In the genomic region with DNA sequence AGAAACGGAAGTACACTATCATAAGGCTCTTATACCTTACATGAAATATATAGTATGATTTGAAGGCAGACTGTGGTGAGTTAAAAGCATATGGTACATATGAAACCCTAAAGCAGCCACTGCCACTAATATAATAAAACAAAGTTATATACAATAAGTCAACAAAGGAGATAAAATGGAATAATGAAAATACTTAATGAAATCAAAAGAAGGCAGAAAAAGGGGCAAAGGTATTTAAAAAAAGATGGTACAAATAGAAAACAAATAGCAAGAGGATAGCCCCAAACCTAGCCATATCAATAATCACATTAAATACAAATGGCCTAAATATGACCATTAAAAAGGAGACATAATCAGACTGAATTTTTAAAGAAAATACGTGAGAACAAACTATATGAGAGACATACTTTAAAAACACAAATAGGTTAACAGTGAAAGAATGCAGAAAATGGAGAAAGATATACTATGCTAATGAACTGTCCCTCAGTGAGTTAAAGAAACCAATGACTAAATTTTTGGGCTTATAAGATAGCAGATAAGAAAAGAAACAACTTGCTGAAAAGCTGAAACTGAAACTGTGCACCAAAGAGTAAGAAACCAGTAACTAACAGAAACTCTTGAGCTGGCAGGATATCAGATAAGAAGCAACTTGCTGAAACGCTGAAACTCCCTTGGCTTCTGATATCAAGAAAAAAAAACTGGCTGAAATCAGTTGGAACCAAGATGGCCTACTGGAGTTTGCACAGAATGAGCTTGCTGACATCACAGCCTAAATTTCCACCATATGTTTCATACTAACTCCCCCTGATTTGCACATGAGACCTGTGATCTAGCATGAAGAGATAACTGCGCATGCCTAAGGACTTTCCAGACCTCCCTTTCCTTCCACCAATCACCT, we compare ENCODE assay signal across 10 cellular contexts. TPM values are rescaled to one million over a fixed set of nuclear protein-coding genes. Genes with fewer than 3 reads are reported as not detected.
DNase-seq lines count a peak whose midpoint lies in the region; ATAC-seq, FAIRE-seq and TF ChIP-seq lines count a peak whose summit lies in the region.
"Had no signal": no experiment of that assay in that cellular context is flagged by ENCODE, and none has a peak within 500 bp of the region (broad histone marks: within the 10 kb centered on the region; RNA-seq: fewer than 3 reads in every experiment).

No MANE protein-coding gene starts in this region.

- no peak for TF ChIP-seq RAD21 in A549 (conservative IDR thresholded peaks at IDR 0.05 in 1 of 2, IDR thresholded peaks at IDR 0.05 in 1 of 2)

- H3K36me3 ChIP-seq in astrocyte (ENCODE audit: insufficient read depth, low read length), result no peaks in the 10 kb centered on the region
- H3K36me3 ChIP-seq: right atrium auricular region had no signal

- H3K9me3 Mint-ChIP-seq in astrocyte (ENCODE audit: unreplicated experiment), result peaks cover 3% of the 10 kb centered on the region

- H3K27ac Mint-ChIP-seq in astrocyte (ENCODE audit: unreplicated experiment), result no peak overlapping the region

- H3K4me2 ChIP-seq in A549 (no peak overlapping the region), astrocyte (ENCODE audit: low read length) (no peak overlapping the region)

- POLR2A ChIA-PET in A549 (lab: Yijun Ruan, JAX), result no interaction called here

- no peak overlapping the region for H2AFZ ChIP-seq in astrocyte (ENCODE audit: low read depth, low read length)

- no peak overlapping the region for H3K9ac ChIP-seq in astrocyte (ENCODE audit: low read length)

- no peak for DNase-seq in A549 (ENCODE audit: low read depth in 1 of 2, low spot score in 1 of 2)
- no peak for DNase-seq in astrocyte (ENCODE audit: low read depth)
- no peak for DNase-seq in cerebellar nuclear complex (lab: John Stamatoyannopoulos, UW)
- DNase-seq in T1000 (lab: John Stamatoyannopoulos, UW), result no peak
- no peak for DNase-seq in NOMO-1 treated with dmso at 0.1 percent for 144 hours (lab: John Stamatoyannopoulos, UW; ENCODE audit: unreplicated experiment)
- no peak for DNase-seq in frontal cortex (ENCODE audit: low spot score in 2 of 2)

- no peak overlapping the region for H3K4me3 Mint-ChIP-seq in astrocyte (ENCODE audit: unreplicated experiment)

- FAIRE-seq in A549 (lab: Jason Lieb, UNC), result peak; percentile 7
- FAIRE-seq in astrocyte (lab: Jason Lieb, UNC), result peak; percentile 50
- no peak for FAIRE-seq in frontal cortex (lab: Jason Lieb, UNC)

- H3K79me2 ChIP-seq in astrocyte (ENCODE audit: insufficient read depth, low read length), result no peaks in the 10 kb centered on the region

- no peaks in the 10 kb centered on the region for H3K4me1 Mint-ChIP-seq in astrocyte (ENCODE audit: low read depth, unreplicated experiment)

- H3K4me3 ChIP-seq in A549 (no peak overlapping the region), astrocyte (ENCODE audit: insufficient read depth, low read depth, low read length) (no peak overlapping the region)
- H3K4me3 ChIP-seq: right atrium auricular region had no signal

- WGBS in A549 (ENCODE audit: missing lambda C conversion rate), result 59% methylated on average over 4 of the region's 4 CpGs

- H3K27ac ChIP-seq in A549 (no peak overlapping the region), astrocyte (ENCODE audit: low read depth, low read length) (no peak overlapping the region)
- H3K27ac ChIP-seq: right atrium auricular region had no signal

- peaks cover 4% of the 10 kb centered on the region for H3K27me3 Mint-ChIP-seq in astrocyte (ENCODE audit: low read depth, unreplicated experiment)

- CTCF ChIA-PET in A549 (lab: Yijun Ruan, JAX), result interaction anchor here (0.6 to 1.5 kb wide), 5 partner anchors 7 to 166 kb away, joined by 3 read pairs; no protein-coding TSS in a partner anchor

- H3K27me3 ChIP-seq in astrocyte (ENCODE audit: insufficient read depth, low read length), result peaks cover 3% of the 10 kb centered on the region
- H3K27me3 ChIP-seq: right atrium auricular region had no signal

- H4K20me1 ChIP-seq in astrocyte (ENCODE audit: insufficient read depth, low read length), result no peaks in the 10 kb centered on the region

- ATAC-seq in A549 (no peak), GM18909 (IDR thresholded peaks at IDR 0.05; ENCODE audit: poor library complexity, unreplicated experiment) (peak; percentile 76), HG03354 (IDR thresholded peaks at IDR 0.05; ENCODE audit: poor library complexity, severe bottlenecking, unreplicated experiment) (peak; percentile 72)

- TF ChIP-seq CTCF in A549 (IDR thresholded peaks at IDR 0.05) (no peak), astrocyte (IDR thresholded peaks at IDR 0.05; ENCODE audit: insufficient read depth, low read depth, low read length) (no peak)

- TF ChIP-seq POLR2A in A549 (IDR thresholded peaks at IDR 0.05; ENCODE audit: low read length), result no peak

- no peaks in the 10 kb centered on the region for H3K4me1 ChIP-seq in A549
- no peaks in the 10 kb centered on the region for H3K4me1 ChIP-seq in astrocyte (ENCODE audit: insufficient read depth, low read length)
- H3K4me1 ChIP-seq: right atrium auricular region had no signal

- TF ChIP-seq EP300 in A549 (IDR thresholded peaks at IDR 0.05), result no peak

- H3K9me3 ChIP-seq in A549, result peaks cover 10% of the 10 kb centered on the region; the same call in 1 of the 3 replicates
- no peaks in the 10 kb centered on the region for H3K9me3 ChIP-seq in astrocyte (ENCODE audit: insufficient read depth, low read depth, low read length)

- no peaks in the 10 kb centered on the region for H3K36me3 Mint-ChIP-seq in astrocyte (ENCODE audit: low read depth, unreplicated experiment)

TF ChIP-seq in A549, 52 proteins besides CTCF, POLR2A, EP300 and RAD21:
- TF ChIP-seq TP53 (CRISPR knock-in tag; IDR thresholded peaks at IDR 0.05) (no peak), PHF8 (IDR thresholded peaks at IDR 0.05; ENCODE audit: borderline replicate concordance, low read depth) (no peak), MAZ (IDR thresholded peaks at IDR 0.05; ENCODE audit: borderline replicate concordance, low read depth, low read length) (no peak), ZC3H11A (IDR thresholded peaks at IDR 0.05) (no peak), FOSL2 (IDR thresholded peaks at IDR 0.05) (no peak), FOSL2 (CRISPR knock-in tag; IDR thresholded peaks at IDR 0.05) (no peak), CBX8 (IDR thresholded peaks at IDR 0.05) (no peak), CEBPB (IDR thresholded peaks at IDR 0.05) (no peak), BHLHE40 (IDR thresholded peaks at IDR 0.05; ENCODE audit: low read depth, low read length) (no peak), HEYL (CRISPR knock-in tag; IDR thresholded peaks at IDR 0.05) (no peak), JUN (IDR thresholded peaks at IDR 0.05) (no peak), TFCP2L1 (CRISPR knock-in tag; IDR thresholded peaks at IDR 0.05) (no peak), JUNB (IDR thresholded peaks at IDR 0.05) (no peak), KDM5A (IDR thresholded peaks at IDR 0.05) (no peak), RNF2 (IDR thresholded peaks at IDR 0.05; ENCODE audit: borderline replicate concordance, low read depth) (no peak)
- TF ChIP-seq, protein P1, sequence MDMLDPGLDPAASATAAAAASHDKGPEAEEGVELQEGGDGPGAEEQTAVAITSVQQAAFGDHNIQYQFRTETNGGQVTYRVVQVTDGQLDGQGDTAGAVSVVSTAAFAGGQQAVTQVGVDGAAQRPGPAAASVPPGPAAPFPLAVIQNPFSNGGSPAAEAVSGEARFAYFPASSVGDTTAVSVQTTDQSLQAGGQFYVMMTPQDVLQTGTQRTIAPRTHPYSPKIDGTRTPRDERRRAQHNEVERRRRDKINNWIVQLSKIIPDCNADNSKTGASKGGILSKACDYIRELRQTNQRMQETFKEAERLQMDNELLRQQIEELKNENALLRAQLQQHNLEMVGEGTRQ (IDR thresholded peaks at IDR 0.05), result no peak

RNA-seq across cellular contexts. Expression of a gene that starts 44.3 kb away (rescaled TPM):
- polyA plus RNA-seq in A549 (2011; rRNA removed) (not detected in 2 replicates), A549 (2017; fragmentation: RNase III; extraction: RNeasy Plus Mini Kit Qiagen cat#74134 plus additional on column Dnase treatment) (not detected in 3 replicates)
- not detected in 2 replicates for polyA plus RNA-seq in A549 (2012; cell fraction: cytosol; rRNA removed)
- not detected in 2 replicates for polyA plus RNA-seq in A549 (2012; cell fraction: nucleus; rRNA removed)
- polyA minus RNA-seq in A549 (2011; rRNA and poly(A)+ RNA removed), result not detected in 2 replicates
- total RNA-seq in astrocyte (not detected in 2 replicates), frontal cortex (0.41 TPM)
- total RNA-seq: fibroblast of lung had no signal
- polyA plus RNA-seq: fibroblast of lung had no signal

RNA-seq across cellular contexts. Expression of a gene that starts 46.1 kb away (rescaled TPM):
- polyA plus RNA-seq in A549 (2011; rRNA removed) (not detected in 2 replicates), A549 (2017; fragmentation: RNase III; extraction: RNeasy Plus Mini Kit Qiagen cat#74134 plus additional on column Dnase treatment) (not detected in 3 replicates)
- not detected in 2 replicates for polyA plus RNA-seq in A549 (2012; cell fraction: cytosol; rRNA removed)
- polyA plus RNA-seq in A549 (2012; cell fraction: nucleus; rRNA removed), result not detected in 2 replicates
- not detected in 2 replicates for polyA minus RNA-seq in A549 (2011; rRNA and poly(A)+ RNA removed)
- total RNA-seq in astrocyte (0.23 TPM in 1 of 2 replicates, not detected in the other), frontal cortex (not detected)
- total RNA-seq: fibroblast of lung, right atrium auricular region had no signal
- polyA plus RNA-seq: fibroblast of lung had no signal

RNA-seq across cellular contexts. Expression of a gene that starts 48.8 kb away (rescaled TPM):
- polyA plus RNA-seq in A549 (2011; rRNA removed) (0.05 and 0.13 TPM in 2 replicates), A549 (2017; fragmentation: RNase III; extraction: RNeasy Plus Mini Kit Qiagen cat#74134 plus additional on column Dnase treatment) (not detected in 3 replicates)
- 0.04 TPM in 1 of 2 replicates, not detected in the other for polyA plus RNA-seq in A549 (2012; cell fraction: cytosol; rRNA removed)
- polyA plus RNA-seq in A549 (2012; cell fraction: nucleus; rRNA removed), result not detected in 2 replicates
- not detected in 2 replicates for polyA minus RNA-seq in A549 (2011; rRNA and poly(A)+ RNA removed)
- total RNA-seq in astrocyte (not detected in 2 replicates), frontal cortex (not detected)
- total RNA-seq: fibroblast of lung had no signal
- polyA plus RNA-seq: fibroblast of lung had no signal

Comparison
In these comparisons a context has a peak if more than half of its experiments do, and no peak if none do; other contexts are left out.
1. ATAC-seq: peak in GM18909 (single experiment) and HG03354 (single experiment); none in A549 (0 of 2).